8 cellular contexts compared by ENCODE assay signal in the genomic region with DNA sequence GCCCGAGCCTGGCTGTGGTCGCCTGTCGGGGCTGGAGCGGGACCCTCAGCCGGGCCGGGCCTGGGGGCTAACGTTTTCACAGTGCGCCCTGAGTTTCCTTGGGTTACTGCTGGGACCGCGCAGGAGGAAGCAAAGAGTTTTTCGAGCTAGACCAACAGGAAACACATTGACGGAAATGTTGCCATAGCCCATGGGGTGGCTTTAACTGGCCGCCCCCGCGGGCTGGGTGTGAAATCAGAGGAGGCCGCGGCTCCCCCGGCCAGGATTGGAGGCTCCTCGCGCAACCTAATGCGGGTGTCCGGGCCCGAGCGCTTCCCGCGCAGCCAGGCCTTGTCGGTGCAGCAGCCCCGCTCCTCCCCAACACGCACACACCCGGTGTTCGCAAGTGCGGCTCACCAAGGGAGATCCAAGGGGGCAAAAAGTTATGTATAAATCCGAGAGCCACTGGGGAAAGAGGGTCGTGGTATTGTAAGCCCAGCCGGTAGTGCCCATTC. TPM values are rescaled to one million over a fixed set of nuclear protein-coding genes. Genes with fewer than 3 reads are reported as not detected.
A peak's percentile ranks its signal among the peaks of the same experiment; 100 is the strongest.
DNase-seq lines count a peak whose midpoint lies in the region; ATAC-seq and TF ChIP-seq lines count a peak whose summit lies in the region.

No MANE protein-coding gene starts in this region.

- no peaks in the 10 kb centered on the region for H3K4me1 ChIP-seq in mucosa of descending colon (ENCODE audit: low read depth)
- no peaks in the 10 kb centered on the region for H3K4me1 ChIP-seq in GM23248 (ENCODE audit: insufficient read depth)

- peaks cover 6 to 89% (median 78%) of the 10 kb centered on the region in 45 donors for H3K27me3 ChIP-seq in dorsolateral prefrontal cortex
- H3K27me3 ChIP-seq in GM23248 (replicated peaks; ENCODE audit: insufficient read depth): peaks cover 54% of the 10 kb centered on the region

- intact Hi-C loops in dorsolateral prefrontal cortex (cut with DNase I): loop anchor here in 1 of 2 donors (10.0 kb wide), 1 partner anchor 143 kb away; no protein-coding TSS in a partner anchor
- intact Hi-C loops in mucosa of descending colon (cut with DNase I, micrococcal nuclease): no loop called here

- peak overlapping the region in 46 of 59 donors; percentile 12 to 90 (median 70) for H3K27ac ChIP-seq in dorsolateral prefrontal cortex
- no peak overlapping the region for H3K27ac ChIP-seq in GM23248

- no peaks in the 10 kb centered on the region for H3K79me2 ChIP-seq in GM23248 (ENCODE audit: insufficient read depth)

- peak; percentile 10 for ATAC-seq in mucosa of descending colon

- no peak overlapping the region for H2AFZ ChIP-seq in GM23248

- no peaks in the 10 kb centered on the region for H3K9me3 ChIP-seq in mucosa of descending colon
- no peaks in the 10 kb centered on the region for H3K9me3 ChIP-seq in GM23248 (ENCODE audit: low read depth)

- in situ Hi-C loops in GM23248 (cut with MboI): no loop called here

- peak; percentile 60 for DNase-seq in Ammon's horn (ENCODE audit: low spot score)
- peak; percentile 85 to 89 for DNase-seq in NOMO-1 (lab: John Stamatoyannopoulos, UW; ENCODE audit: unreplicated experiment in 2 of 2)
- peak in 3 of 10 donors; percentile 8 to 54 (median 38) for DNase-seq in dorsolateral prefrontal cortex
- peak; percentile 28 to 73 (median 46) for DNase-seq in mucosa of descending colon
- DNase-seq in LoVo (ENCODE audit: low spot score): no peak
- no peak for DNase-seq in GM23248
- DNase-seq in NCI-H1436 (lab: John Stamatoyannopoulos, UW): no peak
- DNase-seq in RKO (ENCODE audit: low spot score): no peak

- TF ChIP-seq CTCF in dorsolateral prefrontal cortex (IDR thresholded peaks at IDR 0.05 in 54 of 56, conservative IDR thresholded peaks at IDR 0.05 in 2 of 56; ENCODE audit: low read depth in 1 of 56, partially characterized antibody in 56 of 56) (no peak), mucosa of descending colon (IDR thresholded peaks at IDR 0.05) (no peak)

- no peak overlapping the region for H3K4me2 ChIP-seq in GM23248 (ENCODE audit: unreplicated experiment)

- 0 out of 2 replicates have a peak, but pooled peaks cover 14% of the 10 kb centered on the region for H3F3A ChIP-seq in GM23248 (ENCODE audit: insufficient read depth)

- H3K4me3 ChIP-seq in dorsolateral prefrontal cortex (peak overlapping the region in 51 of 59 donors; percentile 6 to 67 (median 44)), mucosa of descending colon (no peak overlapping the region), GM23248 (no peak overlapping the region)

- H3K9ac ChIP-seq in GM23248: no peak overlapping the region

- no peaks in the 10 kb centered on the region for H3K9me2 ChIP-seq in GM23248 (ENCODE audit: insufficient read depth)

- H4K20me1 ChIP-seq in GM23248 (ENCODE audit: insufficient read depth): no peaks in the 10 kb centered on the region

- 27 to 35% methylated on average over 34 to 35 of the region's 35 CpGs for WGBS in GM23248 (ENCODE audit: low coverage in 1 of 2, low lambda C conversion rate in 2 of 2, missing lambda C conversion rate in 2 of 2), 2 experiments

- H3K36me3 ChIP-seq in mucosa of descending colon (ENCODE audit: low read depth) (no peaks in the 10 kb centered on the region), GM23248 (ENCODE audit: low read depth) (no peaks in the 10 kb centered on the region)

RNA-seq across cellular contexts. Expression of gene HHEX, which starts 1.9 kb away (rescaled TPM):
- total RNA-seq in dorsolateral prefrontal cortex: 1 to 10 TPM; 1.1 to 7.3 (median 3.6) TPM
- total RNA-seq in mucosa of descending colon: 1 to 10 TPM; 3.5 to 8.8 (median 4.0) TPM
- total RNA-seq in GM23248 (2014; rRNA removed; shearing (Covaris generic)): 0.13 and 0.54 TPM in 2 replicates
- polyA plus RNA-seq in GM23248 (2016; fragmentation: Nextera tagmentation; extraction: Ambion mirVana): 0.10 and 0.32 TPM in 2 replicates

Comparison
In these comparisons a context has a peak if more than half of its experiments do, and no peak if none do; other contexts are left out.
1. DNase-seq: peak in Ammon's horn (single experiment), NOMO-1 (2 of 2) and mucosa of descending colon (3 of 3); none in LoVo (single experiment), GM23248 (single experiment), NCI-H1436 (single experiment) and RKO (single experiment).
2. H3K4me3 ChIP-seq: peak in dorsolateral prefrontal cortex (51 of 59); none in mucosa of descending colon (single experiment) and GM23248 (single experiment).